In genomic region chr10:11292576-11293302, GRCh38 we compare ENCODE assay signal across 22 cellular contexts.
DNase-seq lines count a peak whose midpoint lies in the region; ATAC-seq and TF ChIP-seq lines count a peak whose summit lies in the region.
"Had no signal": no experiment of that assay in that cellular context is flagged by ENCODE, and none has a peak within 500 bp of the region (broad histone marks: within the 10 kb centered on the region; RNA-seq: fewer than 3 reads in every experiment).

No MANE protein-coding gene starts in this region.

- TF ChIP-seq POLR2A in thyroid gland (IDR thresholded peaks at IDR 0.05): no peak

- H3K4me3 ChIP-seq in thyroid gland (replicated peaks in 1 of 3) (no peak overlapping the region), mucosa of descending colon (no peak overlapping the region)
- H3K4me3 ChIP-seq: BLaER1, breast epithelium had no signal

- no peaks in the 10 kb centered on the region for H3K9me3 Mint-ChIP-seq in activated T-cell treated with anti-CD3 and anti-CD28 coated beads, Interleukin-2, amount 50 U/mL, for 24 hours
- no peaks in the 10 kb centered on the region for H3K9me3 Mint-ChIP-seq in activated CD8-positive, alpha-beta T cell treated with anti-CD3 and anti-CD28 coated beads for 36 hours
- H3K9me3 Mint-ChIP-seq in effector memory CD8-positive, alpha-beta T cell: no peaks in the 10 kb centered on the region
- no peaks in the 10 kb centered on the region for H3K9me3 Mint-ChIP-seq in stimulated activated naive B cell treated with anti-CD40 and anti-IgM and Interleukin-4, amounts not matched to agents 10 μg/mL and 1 μg/mL and 100 μg/mL, for 72 hours
- H3K9me3 Mint-ChIP-seq: activated B cell treated with CpG ODN at 0.5 μM for 24 hours; dendritic cell treated with granulocyte-macrophage colony-stimulating factor and Interleukin-4, amounts not matched to agents 40 ng/mL and 50 ng/mL, for 4 days had no signal

- H3K4me1 ChIP-seq in thyroid gland (no peaks in the 10 kb centered on the region), mucosa of descending colon (ENCODE audit: low read depth) (no peaks in the 10 kb centered on the region)
- H3K4me1 ChIP-seq: breast epithelium had no signal

- H3K4me1 Mint-ChIP-seq in activated T-cell treated with anti-CD3 and anti-CD28 coated beads, Interleukin-2, amount 50 U/mL, for 24 hours (ENCODE audit: low read depth): peaks cover 59% of the 10 kb centered on the region
- peaks cover 52% of the 10 kb centered on the region for H3K4me1 Mint-ChIP-seq in activated CD8-positive, alpha-beta T cell treated with anti-CD3 and anti-CD28 coated beads for 36 hours (ENCODE audit: low read depth)
- peaks cover 30 to 33% of the 10 kb centered on the region in 2 donors for H3K4me1 Mint-ChIP-seq in effector memory CD8-positive, alpha-beta T cell (ENCODE audit: low read depth in 2 of 2)
- peaks cover 18 to 20% of the 10 kb centered on the region in 2 donors for H3K4me1 Mint-ChIP-seq in stimulated activated naive B cell treated with anti-CD40 and anti-IgM and Interleukin-4, amounts not matched to agents 10 μg/mL and 1 μg/mL and 100 μg/mL, for 72 hours
- H3K4me1 Mint-ChIP-seq: activated B cell treated with CpG ODN at 0.5 μM for 24 hours had no signal

- H3K4me3 Mint-ChIP-seq in activated T-cell treated with anti-CD3 and anti-CD28 coated beads, Interleukin-2, amount 50 U/mL, for 24 hours: no peak overlapping the region
- H3K4me3 Mint-ChIP-seq in activated CD8-positive, alpha-beta T cell treated with anti-CD3 and anti-CD28 coated beads for 36 hours: no peak overlapping the region
- H3K4me3 Mint-ChIP-seq in effector memory CD8-positive, alpha-beta T cell: no peak overlapping the region
- H3K4me3 Mint-ChIP-seq in stimulated activated naive B cell treated with anti-CD40 and anti-IgM and Interleukin-4, amounts not matched to agents 10 μg/mL and 1 μg/mL and 100 μg/mL, for 72 hours: peak overlapping the region in 1 of 2 donors; percentile 28
- H3K4me3 Mint-ChIP-seq: activated B cell treated with CpG ODN at 0.5 μM for 24 hours; dendritic cell treated with granulocyte-macrophage colony-stimulating factor and Interleukin-4, amounts not matched to agents 40 ng/mL and 50 ng/mL, for 4 days had no signal

- H3K27me3 Mint-ChIP-seq in activated T-cell treated with anti-CD3 and anti-CD28 coated beads, Interleukin-2, amount 50 U/mL, for 24 hours: no peaks in the 10 kb centered on the region
- H3K27me3 Mint-ChIP-seq in activated CD8-positive, alpha-beta T cell treated with anti-CD3 and anti-CD28 coated beads for 36 hours: no peaks in the 10 kb centered on the region
- no peaks in the 10 kb centered on the region for H3K27me3 Mint-ChIP-seq in effector memory CD8-positive, alpha-beta T cell
- no peaks in the 10 kb centered on the region for H3K27me3 Mint-ChIP-seq in stimulated activated naive B cell treated with anti-CD40 and anti-IgM and Interleukin-4, amounts not matched to agents 10 μg/mL and 1 μg/mL and 100 μg/mL, for 72 hours
- H3K27me3 Mint-ChIP-seq: activated B cell treated with CpG ODN at 0.5 μM for 24 hours; dendritic cell treated with granulocyte-macrophage colony-stimulating factor and Interleukin-4, amounts not matched to agents 40 ng/mL and 50 ng/mL, for 4 days had no signal

- peak overlapping the region; percentile 69 for H3K27ac Mint-ChIP-seq in activated T-cell treated with anti-CD3 and anti-CD28 coated beads, Interleukin-2, amount 50 U/mL, for 24 hours
- peak overlapping the region; percentile 75 for H3K27ac Mint-ChIP-seq in activated CD8-positive, alpha-beta T cell treated with anti-CD3 and anti-CD28 coated beads for 36 hours
- H3K27ac Mint-ChIP-seq in effector memory CD8-positive, alpha-beta T cell: peak overlapping the region; percentile 72 to 79
- peak overlapping the region; percentile 81 for H3K27ac Mint-ChIP-seq in stimulated activated naive B cell treated with anti-CD40 and anti-IgM and Interleukin-4, amounts not matched to agents 10 μg/mL and 1 μg/mL and 100 μg/mL, for 72 hours
- H3K27ac Mint-ChIP-seq: dendritic cell treated with granulocyte-macrophage colony-stimulating factor and Interleukin-4, amounts not matched to agents 40 ng/mL and 50 ng/mL, for 4 days had no signal

- peaks cover 100% of the 10 kb centered on the region for H3K36me3 Mint-ChIP-seq in activated T-cell treated with anti-CD3 and anti-CD28 coated beads, Interleukin-2, amount 50 U/mL, for 24 hours (ENCODE audit: low read depth)
- H3K36me3 Mint-ChIP-seq in activated CD8-positive, alpha-beta T cell treated with anti-CD3 and anti-CD28 coated beads for 36 hours (ENCODE audit: low read depth): peaks cover 87% of the 10 kb centered on the region
- H3K36me3 Mint-ChIP-seq in effector memory CD8-positive, alpha-beta T cell (ENCODE audit: insufficient read depth): peaks cover 98% of the 10 kb centered on the region
- peaks cover 52 to 81% of the 10 kb centered on the region in 2 donors for H3K36me3 Mint-ChIP-seq in stimulated activated naive B cell treated with anti-CD40 and anti-IgM and Interleukin-4, amounts not matched to agents 10 μg/mL and 1 μg/mL and 100 μg/mL, for 72 hours

- DNase-seq in activated T-cell treated with anti-CD3 and anti-CD28 coated beads, Interleukin-2, amount 50 U/mL, for 24 hours: peak; percentile 22
- no peak for DNase-seq in activated T-cell treated with anti-CD3 and anti-CD28 coated beads, Interleukin-2, amount 50 U/mL, for 1 hour
- DNase-seq in activated CD8-positive, alpha-beta T cell treated with anti-CD3 and anti-CD28 coated beads for 36 hours: no peak
- DNase-seq in effector memory CD8-positive, alpha-beta T cell: no peak
- no peak for DNase-seq in stimulated activated naive B cell treated with anti-CD40 and anti-IgM and Interleukin-4, amounts not matched to agents 10 μg/mL and 1 μg/mL and 100 μg/mL, for 72 hours
- DNase-seq in thyroid gland: no peak
- no peak for DNase-seq in cerebellar nuclear complex (lab: John Stamatoyannopoulos, UW)
- no peak for DNase-seq in mucosa of descending colon
- DNase-seq: activated B cell treated with CpG ODN at 0.5 μM for 24 hours; DMS 273 treated with DMSO at 0.1 percent for 48 hours; left ventricle myocardium superior; NCI-H1105 treated with DMSO at 0.1 percent for 48 hours; NCI-H2107; small intestine; stimulated activated CD4-positive, alpha-beta T cell treated with anti-CD3 and anti-CD28 coated beads, Interleukin-2, amount 100 ng/mL, for 48 hours; T1000 had no signal

- WGBS in thyroid gland, 2 donors: 91 to 99% methylated on average over 13 to 14 of the region's 14 CpGs

- POLR2A ChIA-PET in activated CD8-positive, alpha-beta T cell treated with anti-CD3 and anti-CD28 coated beads for 36 hours (lab: Charles Lee): interaction anchor here (1.3 to 1.5 kb wide), 2 partner anchors 10 to 17 kb away, joined by 3 read pairs; no protein-coding TSS in a partner anchor

- no peaks in the 10 kb centered on the region for H3K9me3 ChIP-seq in thyroid gland
- H3K9me3 ChIP-seq in mucosa of descending colon: no peaks in the 10 kb centered on the region
- H3K9me3 ChIP-seq: BLaER1, breast epithelium, neutrophil had no signal

- H3K27me3 ChIP-seq in thyroid gland: no peaks in the 10 kb centered on the region
- H3K27me3 ChIP-seq: BLaER1, breast epithelium, neutrophil had no signal

- no peak for TF ChIP-seq CTCF in activated CD8-positive, alpha-beta T cell treated with anti-CD3 and anti-CD28 coated beads for 36 hours (IDR thresholded peaks at IDR 0.05)
- no peak for TF ChIP-seq CTCF in thyroid gland (IDR thresholded peaks at IDR 0.05)
- no peak for TF ChIP-seq CTCF in mucosa of descending colon (IDR thresholded peaks at IDR 0.05)

- H3K27ac ChIP-seq in thyroid gland: no peak overlapping the region
- H3K27ac ChIP-seq: BLaER1, breast epithelium, epithelial cell of prostate had no signal

- CTCF ChIA-PET in activated CD8-positive, alpha-beta T cell treated with anti-CD3 and anti-CD28 coated beads for 36 hours (lab: Charles Lee): no interaction called here

- intact Hi-C loops in activated CD8-positive, alpha-beta T cell treated with anti-CD3 and anti-CD28 coated beads for 36 hours (cut with micrococcal nuclease): no loop called here
- intact Hi-C loops in thyroid gland (cut with DNase I): no loop called here
- intact Hi-C loops in mucosa of descending colon (cut with DNase I, micrococcal nuclease): no loop called here

- H3K36me3 ChIP-seq in thyroid gland (peaks cover 0 to 2% of the 10 kb centered on the region in 2 donors), mucosa of descending colon (ENCODE audit: low read depth) (no peaks in the 10 kb centered on the region)
- H3K36me3 ChIP-seq: breast epithelium had no signal

- ATAC-seq in activated CD8-positive, alpha-beta T cell treated with anti-CD3 and anti-CD28 coated beads for 36 hours: no peak
- no peak for ATAC-seq in effector memory CD8-positive, alpha-beta T cell (replicated peaks)
- ATAC-seq in stimulated activated naive B cell treated with anti-CD40 and anti-IgM and Interleukin-4, amounts not matched to agents 10 μg/mL and 1 μg/mL and 100 μg/mL, for 72 hours (replicated peaks): no peak
- no peak for ATAC-seq in mucosa of descending colon
- ATAC-seq: HepG2, left ventricle myocardium superior had no signal
